In genomic region chr3:127985655-127986225, GRCh38 we compare ENCODE assay signal across 20 cellular contexts.
DNase-seq lines count a peak whose midpoint lies in the region; ATAC-seq and TF ChIP-seq lines count a peak whose summit lies in the region.
"Had no signal": no experiment of that assay in that cellular context is flagged by ENCODE, and none has a peak within 500 bp of the region (broad histone marks: within the 10 kb centered on the region; RNA-seq: fewer than 3 reads in every experiment).

No MANE protein-coding gene starts in this region.

- TF ChIP-seq CTCF in left ventricle myocardium inferior (IDR thresholded peaks at IDR 0.05; ENCODE audit: borderline replicate concordance) (no peak), right lobe of liver (IDR thresholded peaks at IDR 0.05) (peak in 1 of 4 donors; percentile 32), osteoblast (IDR thresholded peaks at IDR 0.05; ENCODE audit: extremely low read depth, low read depth, low read length) (no peak), tibial artery (IDR thresholded peaks at IDR 0.05) (no peak)

- no peak overlapping the region for H3K4me2 ChIP-seq in osteoblast (ENCODE audit: insufficient read depth, low read length)
- H3K4me2 ChIP-seq: BLaER1 had no signal

- H3K27me3 ChIP-seq in left ventricle myocardium inferior (ENCODE audit: low read depth) (no peaks in the 10 kb centered on the region), right lobe of liver (no peaks in the 10 kb centered on the region), osteoblast (ENCODE audit: insufficient read depth, low read length) (peaks cover 7% of the 10 kb centered on the region), tibial artery (no peaks in the 10 kb centered on the region)
- H3K27me3 ChIP-seq: BLaER1 had no signal

- intact Hi-C loops in left ventricle myocardium inferior (cut with micrococcal nuclease) (no loop called here), left ventricle myocardium superior (cut with micrococcal nuclease) (no loop called here), right lobe of liver (cut with DNase I) (no loop called here), tibial artery (cut with DNase I; ENCODE audit: low total_unique reads) (no loop called here)

- H3K9me3 ChIP-seq in left ventricle myocardium inferior (replicated peaks) (no peaks in the 10 kb centered on the region), right lobe of liver (no peaks in the 10 kb centered on the region), osteoblast (ENCODE audit: low read depth, low read length) (no peaks in the 10 kb centered on the region), tibial artery (no peaks in the 10 kb centered on the region)
- H3K9me3 ChIP-seq: BLaER1, HAP-1 had no signal

- 79% methylated on average over 7 of the region's 13 CpGs for WGBS in right lobe of liver (ENCODE audit: insufficient coverage, low coverage, low lambda C conversion rate, missing lambda C conversion rate)

- H3K27ac ChIP-seq in left ventricle myocardium inferior (replicated peaks) = peak overlapping the region; percentile 12
- H3K27ac ChIP-seq in right lobe of liver = no peak overlapping the region
- H3K27ac ChIP-seq in osteoblast (ENCODE audit: low read depth, low read length) = no peak overlapping the region
- H3K27ac ChIP-seq in tibial artery = no peak overlapping the region
- H3K27ac ChIP-seq: 22Rv1, BLaER1, C4-2B had no signal

- no peak for ATAC-seq in left ventricle myocardium superior
- ATAC-seq in right lobe of liver = peak in 3 of 4 donors; percentile 23 to 57 (median 33)
- ATAC-seq in HG03159 (IDR thresholded peaks at IDR 0.05; ENCODE audit: unreplicated experiment) = no peak
- ATAC-seq: GM12878 had no signal

- H4K20me1 ChIP-seq in osteoblast (ENCODE audit: insufficient read depth, low read length) = no peaks in the 10 kb centered on the region
- H4K20me1 ChIP-seq: BLaER1 had no signal

- no peak overlapping the region for H2AFZ ChIP-seq in osteoblast (ENCODE audit: low read length)

- no peaks in the 10 kb centered on the region for H3K79me2 ChIP-seq in osteoblast (ENCODE audit: insufficient read depth, low read length)

- no peak for TF ChIP-seq POLR2A in right lobe of liver (IDR thresholded peaks at IDR 0.05)

- peaks cover 13% of the 10 kb centered on the region for H3K4me1 ChIP-seq in left ventricle myocardium inferior
- peaks cover 0 to 15% (median 6%) of the 10 kb centered on the region in 4 donors for H3K4me1 ChIP-seq in right lobe of liver
- H3K4me1 ChIP-seq in osteoblast (ENCODE audit: insufficient read depth, low read length) = no peaks in the 10 kb centered on the region
- H3K4me1 ChIP-seq in tibial artery = no peaks in the 10 kb centered on the region
- H3K4me1 ChIP-seq: BLaER1, HAP-1 had no signal

- H3K4me3 ChIP-seq in left ventricle myocardium inferior (no peak overlapping the region), right lobe of liver (no peak overlapping the region), osteoblast (ENCODE audit: insufficient read depth, low read length) (no peak overlapping the region), tibial artery (no peak overlapping the region)
- H3K4me3 ChIP-seq: BLaER1, GM12878, HAP-1 had no signal

- no peaks in the 10 kb centered on the region for H3K36me3 ChIP-seq in left ventricle myocardium inferior
- H3K36me3 ChIP-seq in right lobe of liver = no peaks in the 10 kb centered on the region
- H3K36me3 ChIP-seq in osteoblast (ENCODE audit: insufficient read depth, low read length) = no peaks in the 10 kb centered on the region
- no peaks in the 10 kb centered on the region for H3K36me3 ChIP-seq in tibial artery
- H3K36me3 ChIP-seq: BLaER1, HAP-1 had no signal

- DNase-seq in left ventricle myocardium inferior (no peak), left ventricle myocardium superior (no peak), right lobe of liver (no peak), osteoblast (ENCODE audit: insufficient read length, low spot score, missing footprints) (peak; percentile 51), NCI-H2171 treated with DMSO at 0.1 percent for 48 hours (lab: John Stamatoyannopoulos, UW) (no peak), CD1c-positive myeloid dendritic cell (ENCODE audit: extremely low spot score) (no peak), tibial artery (no peak)
- DNase-seq: CD4-positive, alpha-beta T cell; CD8-positive, alpha-beta memory T cell; DMS 273 treated with DMSO at 0.1 percent for 48 hours; DMS79; GDM1; GOT3; HFFc6 had no signal

Comparison
In these comparisons a context has a peak if more than half of its experiments do, and no peak if none do; other contexts are left out.
1. ATAC-seq: peak in right lobe of liver (3 of 4); none in left ventricle myocardium superior (single experiment) and HG03159 (single experiment).